ENCODE assay signal across 31 cellular contexts in the genomic region with DNA sequence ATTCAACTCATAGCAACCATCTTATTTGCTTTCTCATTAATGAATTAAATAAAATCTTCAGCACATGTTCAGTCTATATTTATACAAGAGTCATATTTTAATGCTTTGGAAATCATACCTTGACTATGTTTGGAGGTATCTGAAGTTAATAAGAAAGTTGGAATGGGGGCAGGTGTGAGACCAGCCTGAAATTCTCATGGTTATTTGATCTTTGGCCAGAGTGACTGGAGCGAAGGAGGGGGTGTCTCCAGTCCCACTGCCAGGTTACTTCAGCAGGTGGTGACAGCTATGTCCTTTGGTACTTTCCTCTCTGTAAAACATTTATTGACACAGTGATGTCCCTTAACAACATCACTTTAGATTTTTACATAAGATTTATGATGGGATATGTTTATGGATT.
DNase-seq lines count a peak whose midpoint lies in the region; ATAC-seq, FAIRE-seq and TF ChIP-seq lines count a peak whose summit lies in the region.
"Had no signal": no experiment of that assay in that cellular context is flagged by ENCODE, and none has a peak within 500 bp of the region (broad histone marks: within the 10 kb centered on the region; RNA-seq: fewer than 3 reads in every experiment).

No MANE protein-coding gene starts in this region.

- no peaks in the 10 kb centered on the region for H3K36me3 ChIP-seq in body of pancreas (replicated peaks in 1 of 2; ENCODE audit: insufficient read depth in 1 of 2, low read depth in 2 of 2)
- no peaks in the 10 kb centered on the region for H3K36me3 ChIP-seq in pancreas
- H3K36me3 ChIP-seq: BE2C; BLaER1; BLaER1 treated with 17β-estradiol and CSF1 and Interleukin-3, amounts not matched to agents 10 nM and 100 nM had no signal

- no peak overlapping the region for H3K27ac ChIP-seq in body of pancreas
- H3K27ac ChIP-seq in pancreas, result no peak overlapping the region
- H3K27ac ChIP-seq: 22Rv1; A549; BLaER1; BLaER1 treated with 17β-estradiol and CSF1 and Interleukin-3, amounts not matched to agents 10 nM and 100 nM; C4-2B had no signal

- TF ChIP-seq POLR2A in body of pancreas (IDR thresholded peaks at IDR 0.05), result no peak

- ATAC-seq in body of pancreas (no peak), pancreas (peak in 3 of 4 donors; percentile 37 to 77 (median 52))
- ATAC-seq: A549; CD8-positive, alpha-beta T cell had no signal

- WGBS in body of pancreas, 2 donors, result 40 to 44% methylated on average over 1 of the region's 1 CpG
- WGBS in pancreas, 2 donors, result 33 to 37% methylated on average over 1 of the region's 1 CpG

- H3K4me1 ChIP-seq in body of pancreas (no peaks in the 10 kb centered on the region), pancreas (no peaks in the 10 kb centered on the region)
- H3K4me1 ChIP-seq: A549; BE2C; BLaER1; BLaER1 treated with 17β-estradiol and CSF1 and Interleukin-3, amounts not matched to agents 10 nM and 100 nM; Caco-2 had no signal

- H3K27me3 ChIP-seq in body of pancreas (no peaks in the 10 kb centered on the region), pancreas (no peaks in the 10 kb centered on the region)
- H3K27me3 ChIP-seq: BE2C; BLaER1; BLaER1 treated with 17β-estradiol and CSF1 and Interleukin-3, amounts not matched to agents 10 nM and 100 nM had no signal

- H3K4me3 ChIP-seq in body of pancreas (no peak overlapping the region), pancreas (no peak overlapping the region)
- H3K4me3 ChIP-seq: A549; BLaER1; BLaER1 treated with 17β-estradiol and CSF1 and Interleukin-3, amounts not matched to agents 10 nM and 100 nM had no signal

- H3K9me3 ChIP-seq in body of pancreas (no peaks in the 10 kb centered on the region), pancreas (no peaks in the 10 kb centered on the region)
- H3K9me3 ChIP-seq: A549, BE2C, BLaER1, Caco-2 had no signal

- no peak for TF ChIP-seq CTCF in body of pancreas (IDR thresholded peaks at IDR 0.05)
- no peak for TF ChIP-seq CTCF in pancreas (IDR thresholded peaks at IDR 0.05)

- intact Hi-C loops in body of pancreas (cut with DNase I) (no loop called here), pancreas (cut with DNase I) (no loop called here)

- FAIRE-seq in pancreas (lab: Jason Lieb, UNC), result no peak
- FAIRE-seq: A204.1, A549, D721Med had no signal

- DNase-seq in body of pancreas (peak in 3 of 4 donors; percentile 7 to 21 (median 20)), pancreas (peak in 1 of 6 donors; percentile 10), NCI-H1417 treated with DMSO at 0.1 percent for 48 hours (lab: John Stamatoyannopoulos, UW) (no peak), NAMALWA (ENCODE audit: low spot score) (no peak)
- DNase-seq: 8988T; ACHN; AML-193; BE2C; C1 segment of cervical spinal cord; Caco-2; Calu3; CD4-positive, alpha-beta memory T cell; CD4-positive, alpha-beta T cell; CD4-positive, CD25-positive, alpha-beta regulatory T cell; CD8-positive, alpha-beta memory T cell; CD8-positive, alpha-beta T cell; COR-L47; DMS 273 treated with DMSO at 0.1 percent for 48 hours; DMS153; DMS53; DMS79; DMS79 treated with DMSO at 0.1 percent for 48 hours; DND-41; EL had no signal

Comparison
In these comparisons a context has a peak if more than half of its experiments do, and no peak if none do; other contexts are left out.
1. DNase-seq: peak in body of pancreas (3 of 4); none in NCI-H1417 treated with DMSO at 0.1 percent for 48 hours (single experiment) and NAMALWA (single experiment).